ENCODE assay signal across 28 cellular contexts in the genomic region with DNA sequence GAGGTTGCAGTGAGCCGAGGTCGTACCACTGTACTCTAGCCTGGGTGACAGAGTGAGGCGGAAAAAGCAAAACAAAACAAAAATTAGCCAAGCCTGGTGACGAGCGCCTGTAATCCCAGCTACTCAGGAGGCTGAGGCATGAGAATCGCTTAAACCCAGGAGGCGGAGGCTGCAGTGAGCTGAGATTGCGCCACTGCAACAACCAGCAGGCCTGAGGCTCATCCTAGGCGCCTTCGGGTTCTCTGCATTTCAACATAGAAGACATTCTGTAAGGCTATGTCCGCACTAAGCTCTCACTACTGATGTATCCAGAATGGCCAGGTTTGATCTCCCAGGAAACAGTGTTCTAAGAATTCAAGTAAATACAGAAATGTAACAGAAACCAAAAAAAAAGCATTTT.
"Had no signal": no experiment of that assay in that cellular context is flagged by ENCODE, and none has a peak within 500 bp of the region (broad histone marks: within the 10 kb centered on the region; RNA-seq: fewer than 3 reads in every experiment).

No MANE protein-coding gene starts in this region.

- H3K9me3 ChIP-seq: mucosa of descending colon, neutrophil, suprapubic skin, transverse colon, vagina had no signal

- H3K36me3 ChIP-seq: transverse colon, vagina had no signal

- H3K4me2 ChIP-seq: smooth muscle cell had no signal

- H3K27ac ChIP-seq: dorsolateral prefrontal cortex, neutrophil, parathyroid adenoma, suprapubic skin, transverse colon, vagina had no signal

- H3K27ac Mint-ChIP-seq: memory B cell; mesothelial cell of epicardium; stimulated activated naive CD8-positive, alpha-beta T cell treated with anti-CD3 and anti-CD28 coated beads, Interleukin-15, amount 100 ng/mL, for 72 hours had no signal

- H2AFZ ChIP-seq: parathyroid adenoma had no signal

- H3K27me3 Mint-ChIP-seq: memory B cell; naive B cell; natural killer cell treated with Interleukin-12 subunit alpha and Interleukin-12 subunit beta and Interleukin-15 and Interleukin-18, amount 100 ng/mL, for 72 hours; progenitor cell of endocrine pancreas; stimulated activated naive CD8-positive, alpha-beta T cell treated with anti-CD3 and anti-CD28 coated beads, Interleukin-15, amount 100 ng/mL, for 72 hours had no signal

- H3K4me3 ChIP-seq: dorsolateral prefrontal cortex, lung, mucosa of descending colon, smooth muscle cell, suprapubic skin, transverse colon, vagina had no signal

- ATAC-seq: left lobe of liver; mucosa of descending colon; natural killer cell treated with Interleukin-12 subunit alpha and Interleukin-12 subunit beta and Interleukin-15 and Interleukin-18, amount 100 ng/mL, for 72 hours; sciatic nerve; stimulated activated naive CD8-positive, alpha-beta T cell treated with anti-CD3 and anti-CD28 coated beads, Interleukin-15, amount 100 ng/mL, for 72 hours had no signal

- H3K27me3 ChIP-seq: dorsolateral prefrontal cortex, neutrophil, suprapubic skin, transverse colon, vagina had no signal

- H3K9ac ChIP-seq: parathyroid adenoma had no signal

- DNase-seq: cortex of kidney; dorsolateral prefrontal cortex; effector CD4-positive, alpha-beta T cell; head of caudate nucleus; kidney; mucosa of descending colon; naive B cell; stimulated activated CD4-positive, alpha-beta T cell treated with anti-CD3 and anti-CD28 coated beads, Interleukin-12 subunit alpha, Interleukin-12 subunit beta, amount 100 ng/mL, for 4 hours; stimulated activated CD4-positive, alpha-beta T cell treated with anti-CD3 and anti-CD28 coated beads, Interleukin-1b, Interleukin-23, amount 100 ng/mL, for 48 hours; stimulated activated CD4-positive, alpha-beta T cell treated with anti-CD3 and anti-CD28 coated beads, Interleukin-4, amount 100 ng/mL, for 1 hour; stimulated activated CD8-positive, alpha-beta memory T cell treated with anti-CD3 and anti-CD28 coated beads, Interleukin-4, amount 100 ng/mL, for 48 hours; stimulated activated naive CD4-positive, alpha-beta T cell; stimulated activated naive CD8-positive, alpha-beta T cell treated with anti-CD3 and anti-CD28 coated beads, Interleukin-15, amount 100 ng/mL, for 72 hours; transverse colon had no signal

- H3K9me3 Mint-ChIP-seq: memory B cell; mesothelial cell of epicardium; naive B cell; natural killer cell treated with Interleukin-12 subunit alpha and Interleukin-12 subunit beta and Interleukin-15 and Interleukin-18, amount 100 ng/mL, for 72 hours; neural crest cell; stimulated activated naive CD8-positive, alpha-beta T cell treated with anti-CD3 and anti-CD28 coated beads, Interleukin-15, amount 100 ng/mL, for 72 hours had no signal

- H3K4me3 Mint-ChIP-seq: memory B cell; mesothelial cell of epicardium; natural killer cell treated with Interleukin-12 subunit alpha and Interleukin-12 subunit beta and Interleukin-15 and Interleukin-18, amount 100 ng/mL, for 72 hours; neural crest cell; stimulated activated naive CD8-positive, alpha-beta T cell treated with anti-CD3 and anti-CD28 coated beads, Interleukin-15, amount 100 ng/mL, for 72 hours had no signal

- FAIRE-seq: frontal cortex, kidney had no signal
